Comparison of ENCODE assay signal across 28 cellular contexts in genomic region chr3:39479701-39480414, GRCh38. TPM values are rescaled to one million over a fixed set of nuclear protein-coding genes. Genes with fewer than 3 reads are reported as not detected.
"Had no signal": no experiment of that assay in that cellular context is flagged by ENCODE, and none has a peak within 500 bp of the region (broad histone marks: within the 10 kb centered on the region; RNA-seq: fewer than 3 reads in every experiment).

No MANE protein-coding gene starts in this region.

- H3K36me3 ChIP-seq: MG63, SJCRH30 had no signal

- H3K4me3 ChIP-seq: MG63, SJCRH30 had no signal

- DNase-seq: activated CD4-positive, alpha-beta memory T cell treated with anti-CD3 and anti-CD28 coated beads, Interleukin-2, amount 10 ng/mL, durations not matched to agents 7 days and 5 days; activated CD4-positive, alpha-beta T cell treated with anti-CD3 and anti-CD28 coated beads for 36 hours; activated CD4-positive, alpha-beta T cell treated with anti-CD3 and anti-CD28 coated beads, Interleukin-2, amount 50 U/mL, for 1 hour; activated gamma-delta T cell treated with Interleukin-2 at 50 U/mL for 16 hours; activated naive CD4-positive, alpha-beta T cell treated with anti-CD3 and anti-CD28 coated beads, Interleukin-2, amount 10 ng/mL, durations not matched to agents 7 days and 5 days; activated naive CD8-positive, alpha-beta T cell treated with anti-CD3 and anti-CD28 coated beads for 36 hours; activated T-cell treated with anti-CD3 and anti-CD28 coated beads for 4 hours; activated T-cell treated with anti-CD3 and anti-CD28 coated beads, Interleukin-2, amount 50 U/mL, for 48 hours; cerebellar nuclear complex; MG63; MV-4-11; NCI-H1092 treated with DMSO at 0.1 percent for 48 hours; NCI-H1436 treated with DMSO at 0.1 percent for 48 hours; NCI-H187; NCI-H2081; NCI-H510A treated with DMSO at 0.1 percent for 48 hours; NCI-H774; NK-92 treated with Interleukin-12 subunit alpha and Interleukin-12 subunit beta, amount 100 ng/mL, for 24 hours; OCI-M1; Right ventricle myocardium superior; SJCRH30; SK-N-SH; T-helper 1 cell had no signal

- H3K4me2 ChIP-seq: SK-N-SH had no signal

- ATAC-seq: activated CD4-positive, alpha-beta T cell treated with anti-CD3 and anti-CD28 coated beads for 36 hours; activated T-helper 17 cell treated with anti-CD3 and anti-CD28 coated beads, Interleukin-2, amount 50 U/mL, for 72 hours; Panc1 had no signal

- H3K27ac ChIP-seq: RWPE1, SJCRH30, VCaP had no signal

- H3K4me1 ChIP-seq: SJCRH30 had no signal

- H3K9me3 ChIP-seq: MG63, SJCRH30, SK-N-SH had no signal

- H3K27me3 ChIP-seq: MG63, SJCRH30 had no signal

RNA-seq across cellular contexts. Expression of gene MOBP, which starts 12.4 kb away (rescaled TPM):
- total RNA-seq: activated CD4-positive, alpha-beta memory T cell treated with anti-CD3 and anti-CD28 coated beads, Interleukin-2, amount 10 ng/mL, durations not matched to agents 7 days and 5 days; activated CD4-positive, alpha-beta T cell treated with anti-CD3 and anti-CD28 coated beads for 36 hours; activated CD8-positive, alpha-beta memory T cell treated with anti-CD3 and anti-CD28 coated beads for 36 hours; activated naive CD8-positive, alpha-beta T cell treated with anti-CD3 and anti-CD28 coated beads for 36 hours; activated T-helper 17 cell treated with anti-CD3 and anti-CD28 coated beads, Interleukin-2, amount 50 U/mL, for 72 hours; Right ventricle myocardium superior had no signal
- polyA plus RNA-seq: SK-N-SH had no signal
